In genomic region chr10:53765311-53765710, GRCh38 we compare ENCODE assay signal across 1 cellular context.
TF ChIP-seq lines count a peak whose summit lies in the region.

No MANE protein-coding gene starts in this region.

TF ChIP-seq in SK-N-SH, 30 proteins besides CTCF, POLR2A, EP300 and RAD21 (continued from another document):
- TF ChIP-seq USF2 (IDR thresholded peaks at IDR 0.05; ENCODE audit: borderline replicate concordance, low read depth, low read length) = no peak
TF ChIP-seq in SK-N-SH: peak in this region for 3.
